8 cellular contexts compared by ENCODE assay signal in the genomic region with DNA sequence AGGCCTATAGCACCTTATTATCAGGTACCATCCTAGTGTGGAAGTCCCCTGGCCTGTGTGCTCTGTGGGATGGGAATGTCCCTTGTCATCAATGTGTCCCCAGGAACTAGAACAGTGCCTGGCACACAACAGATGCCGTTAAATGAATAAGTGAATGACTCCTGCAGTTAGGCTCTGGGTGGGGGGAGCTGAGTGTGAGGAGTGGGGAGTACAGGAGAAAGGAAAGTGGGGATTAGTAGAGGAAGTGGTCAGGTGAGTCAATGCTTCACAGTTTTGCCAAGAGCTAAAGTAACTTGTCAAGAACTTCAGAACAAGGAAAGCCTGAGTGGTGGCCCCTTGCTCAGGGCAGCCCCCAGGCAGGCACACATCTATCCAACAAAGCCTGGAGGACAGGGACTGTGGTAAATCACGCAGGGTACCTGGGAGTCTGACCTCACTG. TPM values are rescaled to one million over a fixed set of nuclear protein-coding genes. Genes with fewer than 3 reads are reported as not detected.
DNase-seq lines count a peak whose midpoint lies in the region; ATAC-seq and TF ChIP-seq lines count a peak whose summit lies in the region.

No MANE protein-coding gene starts in this region.

- peak overlapping the region; percentile 99 for H3K27ac ChIP-seq in HL-60 (replicated peaks)

- peaks cover 95% of the 10 kb centered on the region for H3K4me1 Mint-ChIP-seq in activated T-cell treated with anti-CD3 and anti-CD28 coated beads, Interleukin-2, amount 50 U/mL, for 24 hours (ENCODE audit: low read depth)
- peaks cover 47% of the 10 kb centered on the region for H3K4me1 Mint-ChIP-seq in neural crest cell

- H3K27me3 Mint-ChIP-seq in activated T-cell treated with anti-CD3 and anti-CD28 coated beads, Interleukin-2, amount 50 U/mL, for 24 hours: peaks cover 2% of the 10 kb centered on the region
- no peaks in the 10 kb centered on the region for H3K27me3 Mint-ChIP-seq in neural crest cell (ENCODE audit: low read depth)

- peaks cover 61% of the 10 kb centered on the region for H3K36me3 Mint-ChIP-seq in activated T-cell treated with anti-CD3 and anti-CD28 coated beads, Interleukin-2, amount 50 U/mL, for 24 hours (ENCODE audit: low read depth)
- H3K36me3 Mint-ChIP-seq in neural crest cell (ENCODE audit: low read depth): no peaks in the 10 kb centered on the region

- H3K27ac Mint-ChIP-seq in activated T-cell treated with anti-CD3 and anti-CD28 coated beads, Interleukin-2, amount 50 U/mL, for 24 hours: peak overlapping the region; percentile 99
- H3K27ac Mint-ChIP-seq in neural crest cell (ENCODE audit: unreplicated experiment): peak overlapping the region; percentile 60

- TF ChIP-seq CTCF in HL-60 (IDR thresholded peaks at IDR 0.05; ENCODE audit: insufficient read depth, low read length): no peak
- no peak for TF ChIP-seq CTCF in neural crest cell (conservative IDR thresholded peaks at IDR 0.05)

- DNase-seq in HL-60 (ENCODE audit: low read depth in 1 of 2, low spot score in 1 of 2): peak in 1 of 2 experiments; percentile 58
- DNase-seq in activated T-cell treated with anti-CD3 and anti-CD28 coated beads, Interleukin-2, amount 50 U/mL, for 24 hours: no peak
- no peak for DNase-seq in neural crest cell (ENCODE audit: low read depth, low spot score)
- DNase-seq in NCI-H2029 (lab: John Stamatoyannopoulos, UW): no peak
- no peak for DNase-seq in DMS 273 (lab: John Stamatoyannopoulos, UW; ENCODE audit: unreplicated experiment)
- no peak for DNase-seq in NCI-H748 (lab: John Stamatoyannopoulos, UW; ENCODE audit: unreplicated experiment)
- DNase-seq in SW480 (ENCODE audit: low spot score): no peak

- H3K4me3 ChIP-seq in HL-60 (replicated peaks; ENCODE audit: insufficient read depth, low read length): no peak overlapping the region

- ATAC-seq in GM19455 (IDR thresholded peaks at IDR 0.05; ENCODE audit: unreplicated experiment): peak; percentile 7

- H3K4me3 Mint-ChIP-seq in activated T-cell treated with anti-CD3 and anti-CD28 coated beads, Interleukin-2, amount 50 U/mL, for 24 hours: peak overlapping the region; percentile 82
- no peak overlapping the region for H3K4me3 Mint-ChIP-seq in neural crest cell

- H3K9me3 Mint-ChIP-seq in activated T-cell treated with anti-CD3 and anti-CD28 coated beads, Interleukin-2, amount 50 U/mL, for 24 hours: no peaks in the 10 kb centered on the region
- H3K9me3 Mint-ChIP-seq in neural crest cell: no peaks in the 10 kb centered on the region

- H3K27me3 ChIP-seq in HL-60 (ENCODE audit: insufficient read depth, poor library complexity, severe bottlenecking): no peaks in the 10 kb centered on the region

RNA-seq across cellular contexts. Expression of gene DAD1, which starts 33.4 kb away (rescaled TPM):
- 151 and 155 TPM in 2 replicates for total RNA-seq in neural crest cell

RNA-seq across cellular contexts. Expression of gene ABHD4, which starts 42.5 kb away (rescaled TPM):
- total RNA-seq in neural crest cell: 11.2 and 11.6 TPM in 2 replicates
